Comparison of ENCODE assay signal across 1 cellular context in genomic region chr6:138504764-138505689, GRCh38.
TF ChIP-seq lines count a peak whose summit lies in the region.

No MANE protein-coding gene starts in this region.

TF ChIP-seq in HepG2, 621 proteins besides CTCF, POLR2A, EP300 and RAD21 (continued from another document):
- peak in 1 of 2 experiments; percentile 36; a peak in 1 of 4 replicates for TF ChIP-seq ATF4 (CRISPR knock-in tag; IDR thresholded peaks at IDR 0.05)
- TF ChIP-seq ZMYM3 (CRISPR knock-in tag; IDR thresholded peaks at IDR 0.05) = peak; percentile 76
- TF ChIP-seq SALL1 (CRISPR knock-in tag; IDR thresholded peaks at IDR 0.05) = peak; percentile 22; the same call in 1 of the 2 replicates
- TF ChIP-seq NFATC3 (CRISPR knock-in tag; IDR thresholded peaks at IDR 0.05) = no peak
- 0 out of 2 replicates have a peak, but pooled peaks have one; percentile 5 for TF ChIP-seq NFIC (IDR thresholded peaks at IDR 0.05; ENCODE audit: low read length)
- peak; percentile 27; the same call in 1 of the 2 replicates for TF ChIP-seq GATAD2A (CRISPR knock-in tag; IDR thresholded peaks at IDR 0.05)
- TF ChIP-seq JUNB (CRISPR knock-in tag; IDR thresholded peaks at IDR 0.05; ENCODE audit: borderline replicate concordance) = peak; percentile 52; the same call in 1 of the 2 replicates
- TF ChIP-seq DRAP1 (CRISPR knock-in tag; IDR thresholded peaks at IDR 0.05) = no peak
- TF ChIP-seq MAZ (IDR thresholded peaks at IDR 0.05; ENCODE audit: borderline replicate concordance, low read depth, low read length) = no peak
- no peak for TF ChIP-seq MAZ (CRISPR knock-in tag; IDR thresholded peaks at IDR 0.05; ENCODE audit: low read depth)
- TF ChIP-seq NCOR1 (IDR thresholded peaks at IDR 0.05; ENCODE audit: borderline replicate concordance, low read length) = no peak
- no peak for TF ChIP-seq ZNF816 (CRISPR knock-in tag; IDR thresholded peaks at IDR 0.05; ENCODE audit: borderline replicate concordance)
- no peak for TF ChIP-seq ZNF576 (CRISPR knock-in tag; IDR thresholded peaks at IDR 0.05)
- TF ChIP-seq ZNF768 (CRISPR knock-in tag; IDR thresholded peaks at IDR 0.05) = no peak
- TF ChIP-seq GPN1 (CRISPR knock-in tag; IDR thresholded peaks at IDR 0.05; ENCODE audit: borderline replicate concordance) = no peak
- TF ChIP-seq ZNF678 (CRISPR knock-in tag; IDR thresholded peaks at IDR 0.05) = peak; percentile 31; the same call in 1 of the 2 replicates
- TF ChIP-seq FOSL1 (CRISPR knock-in tag; IDR thresholded peaks at IDR 0.05; ENCODE audit: borderline replicate concordance) = peak; percentile 43; the same call in 1 of the 2 replicates
- no peak for TF ChIP-seq ZNF577 (CRISPR knock-in tag; IDR thresholded peaks at IDR 0.05; ENCODE audit: borderline replicate concordance, low read depth)
- 0 out of 2 replicates have a peak, but pooled peaks have one; percentile 32 for TF ChIP-seq ZNF547 (CRISPR knock-in tag; IDR thresholded peaks at IDR 0.05)
- TF ChIP-seq TFDP2 (CRISPR knock-in tag; IDR thresholded peaks at IDR 0.05) = no peak
- TF ChIP-seq TERF1 (CRISPR knock-in tag; IDR thresholded peaks at IDR 0.05) = no peak
- TF ChIP-seq DNMT1 (CRISPR knock-in tag; IDR thresholded peaks at IDR 0.05) = no peak
- TF ChIP-seq RBFOX2 (IDR thresholded peaks at IDR 0.05; ENCODE audit: low read depth, low read length) = 0 out of 2 replicates have a peak, but pooled peaks have one; percentile 55
- TF ChIP-seq HBP1 (CRISPR knock-in tag; IDR thresholded peaks at IDR 0.05; ENCODE audit: low read depth) = no peak
- TF ChIP-seq AGO2 (optimal IDR thresholded peaks at IDR 0.05; ENCODE audit: low read depth, low read length) = no peak
- TF ChIP-seq ZKSCAN1 (IDR thresholded peaks at IDR 0.05; ENCODE audit: low read length) = no peak
- TF ChIP-seq ZNF709 (CRISPR knock-in tag; IDR thresholded peaks at IDR 0.05) = no peak
- TF ChIP-seq SRF (IDR thresholded peaks at IDR 0.05; ENCODE audit: low read depth, low read length) = no peak
- TF ChIP-seq GLI4 (CRISPR knock-in tag; IDR thresholded peaks at IDR 0.05; ENCODE audit: borderline replicate concordance) = no peak
- TF ChIP-seq ETV6 (CRISPR knock-in tag; conservative IDR thresholded peaks at IDR 0.05) = no peak
- no peak for TF ChIP-seq ZFP82 (CRISPR knock-in tag; IDR thresholded peaks at IDR 0.05; ENCODE audit: borderline replicate concordance)
- TF ChIP-seq ZNF225 (CRISPR knock-in tag; IDR thresholded peaks at IDR 0.05) = no peak
- peak; percentile 66 for TF ChIP-seq ZNF460 (CRISPR knock-in tag; IDR thresholded peaks at IDR 0.05; ENCODE audit: borderline replicate concordance)
- TF ChIP-seq CERS6 (CRISPR knock-in tag; IDR thresholded peaks at IDR 0.05) = no peak
- TF ChIP-seq PAF1 (CRISPR knock-in tag; IDR thresholded peaks at IDR 0.05) = no peak
- TF ChIP-seq CREB3 (CRISPR knock-in tag; IDR thresholded peaks at IDR 0.05) = no peak
- TF ChIP-seq ATF3 (CRISPR knock-in tag; IDR thresholded peaks at IDR 0.05) = no peak
- TF ChIP-seq ZNF800 (CRISPR knock-in tag; IDR thresholded peaks at IDR 0.05) = no peak
- no peak for TF ChIP-seq IKZF1 (IDR thresholded peaks at IDR 0.05)
- TF ChIP-seq JARID2 (CRISPR knock-in tag; IDR thresholded peaks at IDR 0.05; ENCODE audit: insufficient replicate concordance) = no peak
- TF ChIP-seq ZNF543 (CRISPR knock-in tag; IDR thresholded peaks at IDR 0.05) = 0 out of 2 replicates have a peak, but pooled peaks have one; percentile 12
- peak; percentile 21; the same call in 1 of the 2 replicates for TF ChIP-seq RXRB (CRISPR knock-in tag; IDR thresholded peaks at IDR 0.05; ENCODE audit: borderline replicate concordance)
- TF ChIP-seq ZNF629 (CRISPR knock-in tag; conservative IDR thresholded peaks at IDR 0.05) = no peak
